Comparison of ENCODE assay signal across 1 cellular context in the genomic region with DNA sequence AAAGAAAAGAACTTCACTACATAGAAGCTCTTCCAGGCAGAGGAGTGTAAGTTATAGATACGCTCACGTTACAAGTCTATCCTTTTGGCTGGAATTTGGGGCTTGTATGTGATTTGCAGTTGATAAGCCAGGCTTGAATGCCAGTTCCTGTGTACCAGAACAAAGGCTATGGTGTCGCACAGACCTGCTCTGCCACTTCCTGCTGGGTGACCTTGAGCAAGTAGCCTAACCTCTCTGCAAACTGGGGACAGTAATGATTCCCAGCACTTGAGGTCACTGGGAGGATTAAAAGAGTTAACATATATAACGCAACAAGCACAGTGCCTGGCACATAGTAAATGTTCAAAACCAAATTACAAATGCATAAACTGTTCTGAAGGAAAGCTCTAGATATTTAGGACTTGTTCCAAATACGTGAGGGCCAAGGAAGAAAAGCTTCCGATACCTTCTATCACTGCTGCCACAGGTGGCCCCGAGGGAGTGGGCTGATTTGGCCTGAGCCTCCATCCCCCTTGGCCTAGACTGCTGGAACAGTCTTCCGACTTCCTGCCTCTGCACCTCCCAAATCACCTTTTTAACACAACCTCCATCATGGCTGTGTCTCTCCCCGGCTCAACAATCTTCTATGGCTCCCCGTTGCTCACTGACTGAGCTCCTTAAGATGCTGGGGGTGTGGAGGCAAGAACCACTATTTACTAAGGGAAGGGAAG.
TF ChIP-seq lines count a peak whose summit lies in the region.

No MANE protein-coding gene starts in this region.

TF ChIP-seq in A549, 52 proteins besides CTCF, POLR2A, EP300 and RAD21:
- TF ChIP-seq HOXB13 (CRISPR knock-in tag; IDR thresholded peaks at IDR 0.05; ENCODE audit: low read depth), result no peak
